13 cellular contexts compared by ENCODE assay signal in genomic region chr17:80837711-80838110, GRCh38.
"Had no signal": no experiment of that assay in that cellular context is flagged by ENCODE, and none has a peak within 500 bp of the region (broad histone marks: within the 10 kb centered on the region; RNA-seq: fewer than 3 reads in every experiment).

No MANE protein-coding gene starts in this region.

- H3K9me3 ChIP-seq: gastrocnemius medialis, heart right ventricle had no signal

- H3K27ac ChIP-seq: heart right ventricle, parathyroid adenoma had no signal

- H3K27me3 ChIP-seq: dorsolateral prefrontal cortex, gastrocnemius medialis, heart right ventricle had no signal

- H3K4me3 ChIP-seq: dorsolateral prefrontal cortex, gastrocnemius medialis, heart right ventricle had no signal

- DNase-seq: activated CD4-positive, alpha-beta T cell treated with anti-CD3 and anti-CD28 coated beads for 1 hour; activated naive CD4-positive, alpha-beta T cell treated with anti-CD3 and anti-CD28 coated beads for 36 hours; erythroblast; gastrocnemius medialis; heart right ventricle; left colon; naive B cell; stimulated activated CD4-positive, alpha-beta T cell treated with anti-CD3 and anti-CD28 coated beads, Interleukin-12 subunit alpha, Interleukin-12 subunit beta, amount 100 ng/mL, for 4 hours; stimulated activated CD4-positive, alpha-beta T cell treated with anti-CD3 and anti-CD28 coated beads, Interleukin-2, amount 100 ng/mL, for 24 hours; T-cell; T-helper 9 cell had no signal

- ATAC-seq: gastrocnemius medialis, heart right ventricle, left colon, T-cell had no signal

- H3K9ac ChIP-seq: parathyroid adenoma had no signal
